ENCODE assay signal across 1 cellular context in the genomic region with DNA sequence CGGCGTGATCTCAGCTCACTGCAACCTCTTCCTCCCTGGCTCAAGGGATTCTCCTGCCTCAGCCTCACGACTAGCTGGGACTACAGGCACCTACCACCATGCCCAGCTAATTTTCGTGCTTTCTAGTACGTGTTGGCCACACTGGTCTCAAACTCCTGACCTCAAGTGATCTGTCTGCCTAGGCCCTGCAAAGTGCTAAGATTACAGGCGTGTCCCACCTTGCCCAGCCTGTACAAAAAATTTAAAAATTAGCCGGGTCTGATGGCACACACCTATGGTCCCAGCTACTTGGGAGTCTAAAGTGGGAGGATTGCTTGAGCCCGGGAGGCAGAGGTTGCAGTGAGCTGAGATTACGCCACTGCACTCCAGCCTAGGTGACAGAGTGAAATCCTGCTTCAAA.
TF ChIP-seq lines count a peak whose summit lies in the region.

No MANE protein-coding gene starts in this region.

TF ChIP-seq in HepG2, 621 proteins besides CTCF, POLR2A, EP300 and RAD21:
- no peak for TF ChIP-seq ARNT2 (CRISPR knock-in tag; IDR thresholded peaks at IDR 0.05; ENCODE audit: low read depth)
- TF ChIP-seq, protein P1, sequence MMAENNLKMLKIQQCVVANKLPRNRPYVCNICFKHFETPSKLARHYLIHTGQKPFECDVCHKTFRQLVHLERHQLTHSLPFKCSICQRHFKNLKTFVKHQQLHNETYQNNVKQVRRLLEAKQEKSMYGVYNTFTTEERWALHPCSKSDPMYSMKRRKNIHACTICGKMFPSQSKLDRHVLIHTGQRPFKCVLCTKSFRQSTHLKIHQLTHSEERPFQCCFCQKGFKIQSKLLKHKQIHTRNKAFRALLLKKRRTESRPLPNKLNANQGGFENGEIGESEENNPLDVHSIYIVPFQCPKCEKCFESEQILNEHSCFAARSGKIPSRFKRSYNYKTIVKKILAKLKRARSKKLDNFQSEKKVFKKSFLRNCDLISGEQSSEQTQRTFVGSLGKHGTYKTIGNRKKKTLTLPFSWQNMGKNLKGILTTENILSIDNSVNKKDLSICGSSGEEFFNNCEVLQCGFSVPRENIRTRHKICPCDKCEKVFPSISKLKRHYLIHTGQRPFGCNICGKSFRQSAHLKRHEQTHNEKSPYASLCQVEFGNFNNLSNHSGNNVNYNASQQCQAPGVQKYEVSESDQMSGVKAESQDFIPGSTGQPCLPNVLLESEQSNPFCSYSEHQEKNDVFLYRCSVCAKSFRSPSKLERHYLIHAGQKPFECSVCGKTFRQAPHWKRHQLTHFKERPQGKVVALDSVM (CRISPR knock-in tag; IDR thresholded peaks at IDR 0.05) = peak; percentile 37; the same call in 1 of the 2 replicates
- TF ChIP-seq ZNF724P (CRISPR knock-in tag; IDR thresholded peaks at IDR 0.05; ENCODE audit: borderline replicate concordance) = no peak
- TF ChIP-seq, protein P2, sequence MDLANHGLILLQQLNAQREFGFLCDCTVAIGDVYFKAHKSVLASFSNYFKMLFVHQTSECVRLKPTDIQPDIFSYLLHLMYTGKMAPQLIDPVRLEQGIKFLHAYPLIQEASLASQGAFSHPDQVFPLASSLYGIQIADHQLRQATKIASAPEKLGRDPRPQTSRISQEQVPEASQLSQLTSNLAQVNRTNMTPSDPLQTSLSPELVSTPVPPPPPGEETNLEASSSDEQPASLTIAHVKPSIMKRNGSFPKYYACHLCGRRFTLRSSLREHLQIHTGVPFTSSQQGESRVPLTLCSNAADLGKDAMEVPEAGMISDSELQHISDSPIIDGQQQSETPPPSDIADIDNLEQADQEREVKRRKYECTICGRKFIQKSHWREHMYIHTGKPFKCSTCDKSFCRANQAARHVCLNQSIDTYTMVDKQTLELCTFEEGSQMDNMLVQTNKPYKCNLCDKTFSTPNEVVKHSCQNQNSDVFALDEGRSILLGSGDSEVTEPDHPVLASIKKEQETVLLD (CRISPR knock-in tag; IDR thresholded peaks at IDR 0.05; ENCODE audit: low read depth) = no peak
